In the genomic region with DNA sequence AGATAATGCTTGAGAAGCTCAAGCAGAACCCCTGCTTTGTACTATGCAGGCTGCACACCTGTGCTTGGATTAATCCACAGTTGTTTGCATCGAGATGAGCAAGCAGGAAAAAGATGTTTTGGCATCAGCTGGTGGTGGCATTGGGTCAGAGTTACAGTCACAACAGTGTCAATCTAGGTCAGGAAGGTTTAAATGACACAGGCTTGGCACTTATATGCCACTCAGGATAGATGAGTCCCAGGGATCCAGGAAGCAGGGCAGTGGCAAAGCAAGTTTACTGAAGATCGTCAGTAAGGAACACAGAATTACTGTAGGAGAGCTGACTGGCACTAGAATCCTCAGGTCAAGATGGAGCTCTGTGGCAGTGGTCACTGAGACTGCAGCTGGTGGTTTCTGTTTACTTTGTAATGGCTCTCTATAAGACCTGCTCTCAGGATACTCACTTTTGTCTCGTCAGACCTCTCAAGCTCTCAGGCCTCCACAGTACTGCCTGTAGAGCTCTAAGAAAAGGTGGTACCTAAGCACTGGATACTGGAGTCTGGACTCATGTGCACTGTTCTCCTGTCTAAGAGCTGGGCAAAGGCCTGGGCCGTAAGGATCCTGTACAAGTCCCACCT, we compare ENCODE assay signal across 1 cellular context.
TF ChIP-seq lines count a peak whose summit lies in the region.

No MANE protein-coding gene starts in this region.

TF ChIP-seq in GM23338, 12 proteins besides CTCF, POLR2A, EP300 and RAD21 (continued from another document):
- TF ChIP-seq ZNF462 (CRISPR knock-in tag; IDR thresholded peaks at IDR 0.05) = no peak
- no peak for TF ChIP-seq NANOG (IDR thresholded peaks at IDR 0.05; ENCODE audit: borderline replicate concordance)
- TF ChIP-seq ZNF331 (CRISPR knock-in tag; IDR thresholded peaks at IDR 0.05; ENCODE audit: low read depth) = no peak
- no peak for TF ChIP-seq EZH2 (IDR thresholded peaks at IDR 0.05; ENCODE audit: low read depth, unreplicated experiment)
- no peak for TF ChIP-seq JUNB (IDR thresholded peaks at IDR 0.05; ENCODE audit: unreplicated experiment)
- TF ChIP-seq, protein P1, sequence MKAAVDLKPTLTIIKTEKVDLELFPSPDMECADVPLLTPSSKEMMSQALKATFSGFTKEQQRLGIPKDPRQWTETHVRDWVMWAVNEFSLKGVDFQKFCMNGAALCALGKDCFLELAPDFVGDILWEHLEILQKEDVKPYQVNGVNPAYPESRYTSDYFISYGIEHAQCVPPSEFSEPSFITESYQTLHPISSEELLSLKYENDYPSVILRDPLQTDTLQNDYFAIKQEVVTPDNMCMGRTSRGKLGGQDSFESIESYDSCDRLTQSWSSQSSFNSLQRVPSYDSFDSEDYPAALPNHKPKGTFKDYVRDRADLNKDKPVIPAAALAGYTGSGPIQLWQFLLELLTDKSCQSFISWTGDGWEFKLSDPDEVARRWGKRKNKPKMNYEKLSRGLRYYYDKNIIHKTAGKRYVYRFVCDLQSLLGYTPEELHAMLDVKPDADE (IDR thresholded peaks at IDR 0.05) = no peak
- no peak for TF ChIP-seq POLR2AphosphoS5 (IDR thresholded peaks at IDR 0.05; ENCODE audit: low read depth)
- TF ChIP-seq STAT1 (IDR thresholded peaks at IDR 0.05; ENCODE audit: unreplicated experiment) = no peak
- no peak for TF ChIP-seq EZH2phosphoT487 (IDR thresholded peaks at IDR 0.05; ENCODE audit: unreplicated experiment)
- no peak for TF ChIP-seq ZNF114 (CRISPR knock-in tag; IDR thresholded peaks at IDR 0.05)
